7 cellular contexts compared by ENCODE assay signal in genomic region chr4:148686449-148686848, GRCh38.
"Had no signal": no experiment of that assay in that cellular context is flagged by ENCODE, and none has a peak within 500 bp of the region (broad histone marks: within the 10 kb centered on the region; RNA-seq: fewer than 3 reads in every experiment).

No MANE protein-coding gene starts in this region.

- H3K27ac ChIP-seq: GM23248 had no signal

- H3K4me1 ChIP-seq: HAP-1 had no signal

- H3K9me3 ChIP-seq: HAP-1 had no signal

- H3K36me3 ChIP-seq: HAP-1 had no signal

- H3K9ac ChIP-seq: GM23248 had no signal

- ATAC-seq: HCT116 had no signal

- H3K4me3 ChIP-seq: GM23248, HAP-1 had no signal

- DNase-seq: GM23248, GOT3, H7, HFFc6, KBM-7 had no signal

- H2AFZ ChIP-seq: GM23248 had no signal
